Comparison of ENCODE assay signal across 11 cellular contexts in the genomic region with DNA sequence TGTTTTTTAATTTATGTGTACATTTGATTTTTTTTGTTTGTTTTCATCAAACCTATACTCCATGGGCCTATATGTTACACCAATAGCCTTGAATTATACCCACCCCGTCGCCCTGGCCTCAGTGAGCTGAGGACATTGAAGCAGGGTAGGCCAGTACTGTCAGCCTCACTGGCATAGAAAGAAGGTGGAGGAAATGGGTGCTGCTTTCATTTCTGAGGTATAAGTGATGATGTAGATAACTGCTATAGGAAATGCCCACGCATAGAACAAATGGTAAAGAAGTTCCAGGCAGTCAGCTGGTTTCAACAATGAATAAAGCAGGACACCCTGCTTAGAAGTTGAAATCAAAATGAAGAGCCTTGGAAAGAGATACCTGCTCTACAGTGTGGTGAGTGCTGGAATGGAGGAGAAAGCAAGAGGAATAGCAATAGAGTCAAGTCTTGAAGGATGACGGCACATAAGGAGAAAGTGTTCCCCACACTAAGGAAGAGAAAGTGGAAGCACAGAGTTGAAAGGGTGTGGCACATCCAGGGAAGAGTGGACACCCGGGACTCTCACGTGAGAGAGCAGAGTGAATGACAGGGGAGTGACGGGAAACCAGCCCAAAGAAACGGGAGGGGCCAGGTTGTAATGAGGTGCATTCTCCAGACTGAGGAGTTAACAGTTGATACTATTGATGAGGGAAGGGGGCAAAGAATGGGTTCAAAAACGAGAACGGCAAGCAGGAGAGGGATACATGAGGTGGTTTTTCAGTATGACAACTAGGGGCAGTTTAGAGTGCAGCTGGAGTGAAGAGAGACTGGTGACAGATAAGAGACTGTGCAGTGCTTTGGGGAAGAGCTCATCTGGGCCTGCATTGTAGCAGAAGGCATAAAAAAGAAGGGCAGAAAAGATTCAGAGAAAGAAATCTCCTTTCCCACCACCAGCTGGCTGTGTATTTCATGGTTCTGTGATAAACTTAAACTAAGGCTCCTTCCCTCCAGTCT.
DNase-seq lines count a peak whose midpoint lies in the region; ATAC-seq and TF ChIP-seq lines count a peak whose summit lies in the region.
"Had no signal": no experiment of that assay in that cellular context is flagged by ENCODE, and none has a peak within 500 bp of the region (broad histone marks: within the 10 kb centered on the region; RNA-seq: fewer than 3 reads in every experiment).

No MANE protein-coding gene starts in this region.

- H3K36me3 ChIP-seq in effector memory CD4-positive, alpha-beta T cell (ENCODE audit: control insufficient read depth, insufficient read depth, low read length) = peaks cover 71% of the 10 kb centered on the region
- H3K36me3 ChIP-seq in naive thymus-derived CD4-positive, alpha-beta T cell (ENCODE audit: control insufficient read depth in 2 of 3, insufficient read depth in 3 of 3, low read length in 3 of 3) = peaks cover 33 to 98% (median 54%) of the 10 kb centered on the region in 3 experiments

- H3K27ac Mint-ChIP-seq in activated T-cell treated with anti-CD3 and anti-CD28 coated beads, Interleukin-2, amount 50 U/mL, for 72 hours = peak overlapping the region; percentile 100
- peak overlapping the region; percentile 85 to 99 (median 92) for H3K27ac Mint-ChIP-seq in naive thymus-derived CD4-positive, alpha-beta T cell
- H3K27ac Mint-ChIP-seq in type B pancreatic cell = peak overlapping the region; percentile 2

- TF ChIP-seq CTCF in type B pancreatic cell (conservative IDR thresholded peaks at IDR 0.05) = no peak

- H3K4me3 Mint-ChIP-seq in activated T-cell treated with anti-CD3 and anti-CD28 coated beads, Interleukin-2, amount 50 U/mL, for 72 hours = peak overlapping the region; percentile 76 to 91
- peak overlapping the region in 8 of 10 donors; percentile 3 to 66 (median 44) for H3K4me3 Mint-ChIP-seq in naive thymus-derived CD4-positive, alpha-beta T cell
- H3K4me3 Mint-ChIP-seq in type B pancreatic cell = no peak overlapping the region

- H3K27me3 Mint-ChIP-seq in activated T-cell treated with anti-CD3 and anti-CD28 coated beads, Interleukin-2, amount 50 U/mL, for 72 hours (ENCODE audit: low read depth) = no peaks in the 10 kb centered on the region
- H3K27me3 Mint-ChIP-seq in naive thymus-derived CD4-positive, alpha-beta T cell = no peaks in the 10 kb centered on the region
- H3K27me3 Mint-ChIP-seq in type B pancreatic cell = no peaks in the 10 kb centered on the region

- peak in 1 of 2 donors; percentile 39 for DNase-seq in activated T-cell treated with anti-CD3 and anti-CD28 coated beads, Interleukin-2, amount 50 U/mL, for 72 hours
- DNase-seq in activated T-cell treated with anti-CD3 and anti-CD28 coated beads, Interleukin-2, amount 50 U/mL, for 48 hours = no peak
- DNase-seq in effector memory CD4-positive, alpha-beta T cell = no peak
- DNase-seq in naive thymus-derived CD4-positive, alpha-beta T cell = peak in 3 of 9 donors; percentile 18 to 26 (median 23)
- DNase-seq in type B pancreatic cell (ENCODE audit: extremely low spot score, unreplicated experiment) (no peak), cerebellum (ENCODE audit: low spot score) (no peak), ecto neural progenitor cell (ENCODE audit: low spot score) (no peak)
- DNase-seq: cortex of kidney, NCI-H2029, posterior cingulate gyrus had no signal

- peaks cover 3% of the 10 kb centered on the region for H3K4me1 ChIP-seq in effector memory CD4-positive, alpha-beta T cell (ENCODE audit: control insufficient read depth, insufficient read depth, low read length, poor library complexity, severe bottlenecking)
- peaks cover 8 to 18% of the 10 kb centered on the region in 2 donors for H3K4me1 ChIP-seq in naive thymus-derived CD4-positive, alpha-beta T cell (ENCODE audit: control insufficient read depth in 2 of 2, insufficient read depth in 2 of 2, low read length in 2 of 2)

- no peaks in the 10 kb centered on the region for H3K9me3 ChIP-seq in effector memory CD4-positive, alpha-beta T cell (ENCODE audit: control insufficient read depth, low read length)
- no peaks in the 10 kb centered on the region for H3K9me3 ChIP-seq in naive thymus-derived CD4-positive, alpha-beta T cell (ENCODE audit: control insufficient read depth in 2 of 3, low read length in 3 of 3)

- ATAC-seq in activated T-cell treated with anti-CD3 and anti-CD28 coated beads, Interleukin-2, amount 50 U/mL, for 72 hours (replicated peaks in 1 of 2) = peak; percentile 79 to 85
- ATAC-seq in naive thymus-derived CD4-positive, alpha-beta T cell = peak; percentile 89
- ATAC-seq in GM19397 (IDR thresholded peaks at IDR 0.05; ENCODE audit: unreplicated experiment) = no peak

- H3K27ac ChIP-seq in effector memory CD4-positive, alpha-beta T cell (ENCODE audit: insufficient read depth, low read length, poor library complexity, severe bottlenecking) = peak overlapping the region; percentile 57
- peak overlapping the region; percentile 34 for H3K27ac ChIP-seq in naive thymus-derived CD4-positive, alpha-beta T cell (ENCODE audit: low read depth, low read length)

- H3K36me3 Mint-ChIP-seq in activated T-cell treated with anti-CD3 and anti-CD28 coated beads, Interleukin-2, amount 50 U/mL, for 72 hours (ENCODE audit: insufficient read depth in 2 of 2) = peaks cover 16 to 40% of the 10 kb centered on the region in 2 donors
- H3K36me3 Mint-ChIP-seq in naive thymus-derived CD4-positive, alpha-beta T cell = peaks cover 28 to 61% (median 29%) of the 10 kb centered on the region in 5 donors
- peaks cover 43% of the 10 kb centered on the region for H3K36me3 Mint-ChIP-seq in type B pancreatic cell

- CTCF ChIA-PET in naive thymus-derived CD4-positive, alpha-beta T cell (lab: Charles Lee) = interaction anchor here (0.8 to 0.9 kb wide), 2 partner anchors 100 to 393 kb away, joined by 3 read pairs; no protein-coding TSS in a partner anchor

- POLR2A ChIA-PET in naive thymus-derived CD4-positive, alpha-beta T cell (lab: Charles Lee) = interaction anchor here (0.9 to 1.2 kb wide), 2 partner anchors 8 to 11 kb away, joined by 3 to 4 read pairs; no protein-coding TSS in a partner anchor

- no peaks in the 10 kb centered on the region for H3K27me3 ChIP-seq in effector memory CD4-positive, alpha-beta T cell (replicated peaks; ENCODE audit: control insufficient read depth, insufficient read depth, low read length, poor library complexity, severe bottlenecking)
- no peaks in the 10 kb centered on the region for H3K27me3 ChIP-seq in naive thymus-derived CD4-positive, alpha-beta T cell (ENCODE audit: control insufficient read depth in 2 of 2, insufficient read depth in 2 of 2, low read length in 2 of 2)

- H3K4me3 ChIP-seq in effector memory CD4-positive, alpha-beta T cell (ENCODE audit: insufficient read depth, low read depth, low read length, poor library complexity, severe bottlenecking) = no peak overlapping the region
- H3K4me3 ChIP-seq in naive thymus-derived CD4-positive, alpha-beta T cell (ENCODE audit: low read length) = no peak overlapping the region

- H3K4me1 Mint-ChIP-seq in activated T-cell treated with anti-CD3 and anti-CD28 coated beads, Interleukin-2, amount 50 U/mL, for 72 hours (ENCODE audit: low read depth) = peaks cover 59% of the 10 kb centered on the region
- peaks cover 20 to 43% (median 35%) of the 10 kb centered on the region in 7 donors for H3K4me1 Mint-ChIP-seq in naive thymus-derived CD4-positive, alpha-beta T cell
- peaks cover 5% of the 10 kb centered on the region for H3K4me1 Mint-ChIP-seq in type B pancreatic cell (ENCODE audit: unreplicated experiment)

- H3K9me3 Mint-ChIP-seq in activated T-cell treated with anti-CD3 and anti-CD28 coated beads, Interleukin-2, amount 50 U/mL, for 72 hours = no peaks in the 10 kb centered on the region
- H3K9me3 Mint-ChIP-seq in naive thymus-derived CD4-positive, alpha-beta T cell = no peaks in the 10 kb centered on the region
- no peaks in the 10 kb centered on the region for H3K9me3 Mint-ChIP-seq in type B pancreatic cell

- intact Hi-C loops in naive thymus-derived CD4-positive, alpha-beta T cell (cut with micrococcal nuclease) = loop anchor here (1.0 to 5.0 kb wide), 2 partner anchors 17 to 107 kb away; no protein-coding TSS in a partner anchor

Comparison
In these comparisons a context has a peak if more than half of its experiments do, and no peak if none do; other contexts are left out.
1. H3K27ac Mint-ChIP-seq: peak in every context shown above with its lines; median percentile 100 in activated T-cell treated with anti-CD3 and anti-CD28 coated beads, Interleukin-2, amount 50 U/mL, for 72 hours; 92 in naive thymus-derived CD4-positive, alpha-beta T cell; 2 in type B pancreatic cell.